In genomic region chr5:138213161-138214029, GRCh38 we compare ENCODE assay signal across 1 cellular context.
A peak's percentile ranks its signal among the peaks of the same experiment; 100 is the strongest.
TF ChIP-seq lines count a peak whose summit lies in the region.

A gene with protein sequence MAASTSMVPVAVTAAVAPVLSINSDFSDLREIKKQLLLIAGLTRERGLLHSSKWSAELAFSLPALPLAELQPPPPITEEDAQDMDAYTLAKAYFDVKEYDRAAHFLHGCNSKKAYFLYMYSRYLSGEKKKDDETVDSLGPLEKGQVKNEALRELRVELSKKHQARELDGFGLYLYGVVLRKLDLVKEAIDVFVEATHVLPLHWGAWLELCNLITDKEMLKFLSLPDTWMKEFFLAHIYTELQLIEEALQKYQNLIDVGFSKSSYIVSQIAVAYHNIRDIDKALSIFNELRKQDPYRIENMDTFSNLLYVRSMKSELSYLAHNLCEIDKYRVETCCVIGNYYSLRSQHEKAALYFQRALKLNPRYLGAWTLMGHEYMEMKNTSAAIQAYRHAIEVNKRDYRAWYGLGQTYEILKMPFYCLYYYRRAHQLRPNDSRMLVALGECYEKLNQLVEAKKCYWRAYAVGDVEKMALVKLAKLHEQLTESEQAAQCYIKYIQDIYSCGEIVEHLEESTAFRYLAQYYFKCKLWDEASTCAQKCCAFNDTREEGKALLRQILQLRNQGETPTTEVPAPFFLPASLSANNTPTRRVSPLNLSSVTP (minus strand): TSS chr5:138213323. CDS start chr5:138213312, 11 bp downstream.

TF ChIP-seq in K562, 482 proteins besides CTCF, POLR2A, EP300 and RAD21 (continued from another document and continues in another):
- TF ChIP-seq, protein P1, sequence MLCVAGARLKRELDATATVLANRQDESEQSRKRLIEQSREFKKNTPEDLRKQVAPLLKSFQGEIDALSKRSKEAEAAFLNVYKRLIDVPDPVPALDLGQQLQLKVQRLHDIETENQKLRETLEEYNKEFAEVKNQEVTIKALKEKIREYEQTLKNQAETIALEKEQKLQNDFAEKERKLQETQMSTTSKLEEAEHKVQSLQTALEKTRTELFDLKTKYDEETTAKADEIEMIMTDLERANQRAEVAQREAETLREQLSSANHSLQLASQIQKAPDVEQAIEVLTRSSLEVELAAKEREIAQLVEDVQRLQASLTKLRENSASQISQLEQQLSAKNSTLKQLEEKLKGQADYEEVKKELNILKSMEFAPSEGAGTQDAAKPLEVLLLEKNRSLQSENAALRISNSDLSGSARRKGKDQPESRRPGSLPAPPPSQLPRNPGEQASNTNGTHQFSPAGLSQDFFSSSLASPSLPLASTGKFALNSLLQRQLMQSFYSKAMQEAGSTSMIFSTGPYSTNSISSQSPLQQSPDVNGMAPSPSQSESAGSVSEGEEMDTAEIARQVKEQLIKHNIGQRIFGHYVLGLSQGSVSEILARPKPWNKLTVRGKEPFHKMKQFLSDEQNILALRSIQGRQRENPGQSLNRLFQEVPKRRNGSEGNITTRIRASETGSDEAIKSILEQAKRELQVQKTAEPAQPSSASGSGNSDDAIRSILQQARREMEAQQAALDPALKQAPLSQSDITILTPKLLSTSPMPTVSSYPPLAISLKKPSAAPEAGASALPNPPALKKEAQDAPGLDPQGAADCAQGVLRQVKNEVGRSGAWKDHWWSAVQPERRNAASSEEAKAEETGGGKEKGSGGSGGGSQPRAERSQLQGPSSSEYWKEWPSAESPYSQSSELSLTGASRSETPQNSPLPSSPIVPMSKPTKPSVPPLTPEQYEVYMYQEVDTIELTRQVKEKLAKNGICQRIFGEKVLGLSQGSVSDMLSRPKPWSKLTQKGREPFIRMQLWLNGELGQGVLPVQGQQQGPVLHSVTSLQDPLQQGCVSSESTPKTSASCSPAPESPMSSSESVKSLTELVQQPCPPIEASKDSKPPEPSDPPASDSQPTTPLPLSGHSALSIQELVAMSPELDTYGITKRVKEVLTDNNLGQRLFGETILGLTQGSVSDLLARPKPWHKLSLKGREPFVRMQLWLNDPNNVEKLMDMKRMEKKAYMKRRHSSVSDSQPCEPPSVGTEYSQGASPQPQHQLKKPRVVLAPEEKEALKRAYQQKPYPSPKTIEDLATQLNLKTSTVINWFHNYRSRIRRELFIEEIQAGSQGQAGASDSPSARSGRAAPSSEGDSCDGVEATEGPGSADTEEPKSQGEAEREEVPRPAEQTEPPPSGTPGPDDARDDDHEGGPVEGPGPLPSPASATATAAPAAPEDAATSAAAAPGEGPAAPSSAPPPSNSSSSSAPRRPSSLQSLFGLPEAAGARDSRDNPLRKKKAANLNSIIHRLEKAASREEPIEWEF (CRISPR knock-in tag; IDR thresholded peaks at IDR 0.05), result no peak
- TF ChIP-seq NBN (IDR thresholded peaks at IDR 0.05; ENCODE audit: low read depth), result no peak
- TF ChIP-seq HDAC6 (IDR thresholded peaks at IDR 0.05; ENCODE audit: low read depth, low read length), result no peak
- no peak for TF ChIP-seq HNRNPK (IDR thresholded peaks at IDR 0.05; ENCODE audit: low read depth, low read length, poor library complexity, severe bottlenecking)
- no peak for TF ChIP-seq ZBTB9 (CRISPR knock-in tag; IDR thresholded peaks at IDR 0.05)
- TF ChIP-seq NCOA6 (IDR thresholded peaks at IDR 0.05), result no peak
- TF ChIP-seq DNMT1 (IDR thresholded peaks at IDR 0.05), result no peak
- no peak for TF ChIP-seq ZNF347 (CRISPR knock-in tag; IDR thresholded peaks at IDR 0.05; ENCODE audit: low read depth)
- no peak for TF ChIP-seq ZNF785 (CRISPR knock-in tag; IDR thresholded peaks at IDR 0.05)
- no peak for TF ChIP-seq ZNF76 (CRISPR knock-in tag; IDR thresholded peaks at IDR 0.05; ENCODE audit: borderline replicate concordance)
- no peak for TF ChIP-seq ZNF57 (CRISPR knock-in tag; IDR thresholded peaks at IDR 0.05)
- TF ChIP-seq ELK1 (CRISPR knock-in tag; IDR thresholded peaks at IDR 0.05), result no peak
- no peak for TF ChIP-seq SIN3A (IDR thresholded peaks at IDR 0.05; ENCODE audit: borderline replicate concordance in 2 of 2, control insufficient read depth in 1 of 2, low read depth in 2 of 2, low read length in 2 of 2)
- peak; percentile 92 for TF ChIP-seq RBM25 (IDR thresholded peaks at IDR 0.05; ENCODE audit: low read depth, low read length, severe bottlenecking)
- TF ChIP-seq, protein P2, sequence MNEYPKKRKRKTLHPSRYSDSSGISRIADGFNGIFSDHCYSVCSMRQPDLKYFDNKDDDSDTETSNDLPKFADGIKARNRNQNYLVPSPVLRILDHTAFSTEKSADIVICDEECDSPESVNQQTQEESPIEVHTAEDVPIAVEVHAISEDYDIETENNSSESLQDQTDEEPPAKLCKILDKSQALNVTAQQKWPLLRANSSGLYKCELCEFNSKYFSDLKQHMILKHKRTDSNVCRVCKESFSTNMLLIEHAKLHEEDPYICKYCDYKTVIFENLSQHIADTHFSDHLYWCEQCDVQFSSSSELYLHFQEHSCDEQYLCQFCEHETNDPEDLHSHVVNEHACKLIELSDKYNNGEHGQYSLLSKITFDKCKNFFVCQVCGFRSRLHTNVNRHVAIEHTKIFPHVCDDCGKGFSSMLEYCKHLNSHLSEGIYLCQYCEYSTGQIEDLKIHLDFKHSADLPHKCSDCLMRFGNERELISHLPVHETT (CRISPR knock-in tag; conservative IDR thresholded peaks at IDR 0.05 in 1 of 2, IDR thresholded peaks at IDR 0.05 in 1 of 2), result no peak
- TF ChIP-seq PRDM10 (IDR thresholded peaks at IDR 0.05; ENCODE audit: partially characterized antibody), result peak; percentile 91
- no peak for TF ChIP-seq GATA2 (CRISPR knock-in tag; IDR thresholded peaks at IDR 0.05)
- TF ChIP-seq HNRNPUL1 (IDR thresholded peaks at IDR 0.05; ENCODE audit: low read length), result no peak
- no peak for TF ChIP-seq MBD1 (CRISPR knock-in tag; IDR thresholded peaks at IDR 0.05)
- no peak for TF ChIP-seq SMAD3 (CRISPR knock-in tag; conservative IDR thresholded peaks at IDR 0.05)
- TF ChIP-seq ZKSCAN1 (IDR thresholded peaks at IDR 0.05; ENCODE audit: low read depth, low read length), result no peak
- peak; percentile 85 for TF ChIP-seq POLR2G (IDR thresholded peaks at IDR 0.05; ENCODE audit: low read depth, low read length)
- TF ChIP-seq CEBPB (tag; IDR thresholded peaks at IDR 0.05), result no peak
- TF ChIP-seq ZNF318 (IDR thresholded peaks at IDR 0.05; ENCODE audit: borderline replicate concordance in 1 of 2, low read depth in 1 of 2), result no peak
- no peak for TF ChIP-seq ZNF140 (CRISPR knock-in tag; IDR thresholded peaks at IDR 0.05)
- TF ChIP-seq, protein P3, sequence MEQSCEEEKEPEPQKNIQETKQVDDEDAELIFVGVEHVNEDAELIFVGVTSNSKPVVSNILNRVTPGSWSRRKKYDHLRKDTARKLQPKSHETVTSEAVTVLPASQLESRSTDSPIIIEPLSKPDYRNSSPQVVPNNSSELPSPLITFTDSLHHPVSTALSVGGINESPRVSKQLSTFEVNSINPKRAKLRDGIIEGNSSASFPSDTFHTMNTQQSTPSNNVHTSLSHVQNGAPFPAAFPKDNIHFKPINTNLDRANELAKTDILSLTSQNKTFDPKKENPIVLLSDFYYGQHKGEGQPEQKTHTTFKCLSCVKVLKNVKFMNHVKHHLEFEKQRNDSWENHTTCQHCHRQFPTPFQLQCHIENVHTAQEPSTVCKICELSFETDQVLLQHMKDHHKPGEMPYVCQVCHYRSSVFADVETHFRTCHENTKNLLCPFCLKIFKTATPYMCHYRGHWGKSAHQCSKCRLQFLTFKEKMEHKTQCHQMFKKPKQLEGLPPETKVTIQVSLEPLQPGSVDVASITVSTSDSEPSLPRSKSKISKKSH (CRISPR knock-in tag; IDR thresholded peaks at IDR 0.05), result no peak
